14 cellular contexts compared by ENCODE assay signal in genomic region chr2:180075763-180076362, GRCh38.
DNase-seq lines count a peak whose midpoint lies in the region; ATAC-seq, FAIRE-seq and TF ChIP-seq lines count a peak whose summit lies in the region.
"Had no signal": no experiment of that assay in that cellular context is flagged by ENCODE, and none has a peak within 500 bp of the region (broad histone marks: within the 10 kb centered on the region; RNA-seq: fewer than 3 reads in every experiment).

No MANE protein-coding gene starts in this region.

- BruUV-seq in PC-3 (replicated peaks; lab: Mats Ljungman, UMichigan), result no TSS peak

- TF ChIP-seq EP300 in H1 (IDR thresholded peaks at IDR 0.05; ENCODE audit: borderline replicate concordance in 1 of 2, low read depth in 2 of 2, low read length in 2 of 2), result no peak

- H3K36me3 ChIP-seq in PC-3 (ENCODE audit: low read depth, low read length) (no peaks in the 10 kb centered on the region), H1 (ENCODE audit: control insufficient read depth in 2 of 4, insufficient read depth in 4 of 4, low read length in 3 of 4) (peaks cover 0 to under 1% (median 0%) of the 10 kb centered on the region in 4 experiments; a peak in 1 of 8 replicates), mucosa of descending colon (ENCODE audit: low read depth) (no peaks in the 10 kb centered on the region)
- H3K36me3 ChIP-seq: BLaER1 treated with 17β-estradiol and CSF1 and Interleukin-3, amounts not matched to agents 10 nM and 100 nM; HAP-1 had no signal

- TF ChIP-seq CTCF in PC-3 (conservative IDR thresholded peaks at IDR 0.05; ENCODE audit: low read depth, low read length) (no peak), H1 (IDR thresholded peaks at IDR 0.05; ENCODE audit: control extremely low read depth in 1 of 3, insufficient read depth in 1 of 3, low read depth in 1 of 3, low read length in 3 of 3) (no peak), mucosa of descending colon (IDR thresholded peaks at IDR 0.05) (no peak)

- H3K4me1 ChIP-seq in PC-3 (ENCODE audit: insufficient read depth, low read length), result 0 out of 2 replicates have a peak, but pooled peaks cover 7% of the 10 kb centered on the region
- peaks cover 0 to 11% (median 3%) of the 10 kb centered on the region in 4 experiments; a peak in 3 of 7 replicates for H3K4me1 ChIP-seq in H1 (replicated peaks in 1 of 4; ENCODE audit: control insufficient read depth in 3 of 4, insufficient read depth in 4 of 4, low read length in 3 of 4)
- H3K4me1 ChIP-seq in mucosa of descending colon (ENCODE audit: low read depth), result peaks cover 5% of the 10 kb centered on the region
- H3K4me1 ChIP-seq: BLaER1 treated with 17β-estradiol and CSF1 and Interleukin-3, amounts not matched to agents 10 nM and 100 nM; HAP-1 had no signal

- H3K9me3 Mint-ChIP-seq in activated CD8-positive, alpha-beta memory T cell treated with anti-CD3 and anti-CD28 coated beads, Interleukin-2, amount 10 ng/mL, durations not matched to agents 7 days and 5 days (ENCODE audit: low read depth), result no peaks in the 10 kb centered on the region
- peaks cover 5% of the 10 kb centered on the region for H3K9me3 Mint-ChIP-seq in activated T-cell treated with anti-CD3 and anti-CD28 coated beads, Interleukin-2, amount 50 U/mL, for 24 hours

- H3K27me3 Mint-ChIP-seq in activated CD8-positive, alpha-beta memory T cell treated with anti-CD3 and anti-CD28 coated beads, Interleukin-2, amount 10 ng/mL, durations not matched to agents 7 days and 5 days, result peaks cover 2% of the 10 kb centered on the region
- peaks cover 3% of the 10 kb centered on the region for H3K27me3 Mint-ChIP-seq in activated T-cell treated with anti-CD3 and anti-CD28 coated beads, Interleukin-2, amount 50 U/mL, for 24 hours
- H3K27me3 Mint-ChIP-seq: CD4-positive, CD25-positive, alpha-beta regulatory T cell had no signal

- no peak overlapping the region for H3K4ac ChIP-seq in H1 (replicated peaks; ENCODE audit: insufficient read length, low read depth, low read length)

- no peaks in the 10 kb centered on the region for H3K27me3 ChIP-seq in PC-3 (ENCODE audit: low read length)
- no peaks in the 10 kb centered on the region for H3K27me3 ChIP-seq in H1 (replicated peaks in 1 of 4; ENCODE audit: control insufficient read depth in 3 of 4, extremely low read depth in 1 of 4, insufficient read depth in 3 of 4, low read length in 3 of 4)
- H3K27me3 ChIP-seq: BLaER1 treated with 17β-estradiol and CSF1 and Interleukin-3, amounts not matched to agents 10 nM and 100 nM had no signal

- POLR2A ChIA-PET in PC-3 (lab: Charles Lee; ENCODE audit: unreplicated experiment), result no interaction called here
- POLR2A ChIA-PET in H1 (lab: Charles Lee; ENCODE audit: partially characterized antibody), result interaction anchor here (1.5 kb wide), 1 partner anchor 18 kb away, joined by 3 read pairs; no protein-coding TSS in a partner anchor

- DNase-seq in PC-3 (peak; percentile 12), H1 (ENCODE audit: low read depth in 1 of 2, low spot score in 2 of 2) (no peak), mucosa of descending colon (peak in 2 of 3 donors; percentile 63 to 68), superior temporal gyrus (ENCODE audit: extremely low spot score) (peak; percentile 56), DMS53 (lab: John Stamatoyannopoulos, UW) (no peak)
- no peak for DNase-seq in activated CD8-positive, alpha-beta memory T cell treated with anti-CD3 and anti-CD28 coated beads, Interleukin-2, amount 10 ng/mL, durations not matched to agents 7 days and 5 days
- DNase-seq in activated T-cell treated with anti-CD3 and anti-CD28 coated beads, Interleukin-2, amount 50 U/mL, for 24 hours, result no peak
- DNase-seq: ACHN; CD4-positive, CD25-positive, alpha-beta regulatory T cell; GOT3 had no signal

- no peak overlapping the region for H3K27ac ChIP-seq in PC-3 (ENCODE audit: low read length)
- no peak overlapping the region for H3K27ac ChIP-seq in H1 (ENCODE audit: low read depth, low read length)
- H3K27ac ChIP-seq: BLaER1 treated with 17β-estradiol and CSF1 and Interleukin-3, amounts not matched to agents 10 nM and 100 nM had no signal

- H2BK15ac ChIP-seq in H1 (ENCODE audit: low read length), result no peak overlapping the region

- H2AFZ ChIP-seq in PC-3 (ENCODE audit: low read length) (no peak overlapping the region), H1 (ENCODE audit: low read length) (no peak overlapping the region)

- H3K9me2 ChIP-seq in PC-3 (replicated peaks; ENCODE audit: low read length), result no peaks in the 10 kb centered on the region

- H3K4me3 ChIP-seq in PC-3 (ENCODE audit: low read length) (no peak overlapping the region), H1 (ENCODE audit: extremely low read depth in 1 of 4, insufficient read depth in 2 of 4, low read depth in 3 of 4, low read length in 4 of 4) (no peak overlapping the region), mucosa of descending colon (no peak overlapping the region)
- H3K4me3 ChIP-seq: BLaER1 treated with 17β-estradiol and CSF1 and Interleukin-3, amounts not matched to agents 10 nM and 100 nM; HAP-1 had no signal

- intact Hi-C loops in PC-3 (cut with micrococcal nuclease) (loop anchor here (2.0 to 5.0 kb wide), 4 partner anchors 84 to 653 kb away; no protein-coding TSS in a partner anchor), mucosa of descending colon (cut with DNase I, micrococcal nuclease) (no loop called here)

- H3K4me1 Mint-ChIP-seq in activated CD8-positive, alpha-beta memory T cell treated with anti-CD3 and anti-CD28 coated beads, Interleukin-2, amount 10 ng/mL, durations not matched to agents 7 days and 5 days, result no peaks in the 10 kb centered on the region
- no peaks in the 10 kb centered on the region for H3K4me1 Mint-ChIP-seq in activated T-cell treated with anti-CD3 and anti-CD28 coated beads, Interleukin-2, amount 50 U/mL, for 24 hours (ENCODE audit: low read depth)
- H3K4me1 Mint-ChIP-seq: CD4-positive, CD25-positive, alpha-beta regulatory T cell had no signal

- no peak overlapping the region for H4K5ac ChIP-seq in H1 (ENCODE audit: insufficient read length, low read depth, low read length)

- peak overlapping the region; percentile 86 for H2BK120ac ChIP-seq in H1 (replicated peaks; ENCODE audit: low read depth, low read length)

- H3K9me3 ChIP-seq in PC-3 (ENCODE audit: low read length) (no peaks in the 10 kb centered on the region), H1 (ENCODE audit: insufficient read depth in 2 of 2, low read depth in 1 of 2, low read length in 1 of 2) (peaks cover 2 to 4% of the 10 kb centered on the region in 2 experiments; a peak in 3 of 4 replicates), mucosa of descending colon (no peaks in the 10 kb centered on the region)
- H3K9me3 ChIP-seq: HAP-1 had no signal

- no peak overlapping the region for H3K9ac ChIP-seq in PC-3 (ENCODE audit: low read length)
- H3K9ac ChIP-seq in H1 (replicated peaks in 1 of 4; ENCODE audit: extremely low read depth in 1 of 4, low read depth in 3 of 4, low read length in 3 of 4), result no peak overlapping the region
- H3K9ac ChIP-seq: BLaER1 treated with 17β-estradiol and CSF1 and Interleukin-3, amounts not matched to agents 10 nM and 100 nM had no signal

- no peak overlapping the region for H3K23ac ChIP-seq in H1 (ENCODE audit: insufficient read length)

- TF ChIP-seq RAD21 in H1 (IDR thresholded peaks at IDR 0.05 in 1 of 2, conservative IDR thresholded peaks at IDR 0.05 in 1 of 2; ENCODE audit: low read depth in 2 of 2, low read length in 2 of 2), result no peak

- no peak overlapping the region for H2BK5ac ChIP-seq in H1 (ENCODE audit: low read depth, low read length)

- H4K91ac ChIP-seq in H1 (replicated peaks; ENCODE audit: insufficient read length, low read length), result no peak overlapping the region

- peak overlapping the region; percentile 5; the same call in 1 of the 2 replicates for H2BK20ac ChIP-seq in H1 (ENCODE audit: low read length)

- no peak overlapping the region for H3K14ac ChIP-seq in H1 (ENCODE audit: insufficient read length)

- H3K27ac Mint-ChIP-seq in activated CD8-positive, alpha-beta memory T cell treated with anti-CD3 and anti-CD28 coated beads, Interleukin-2, amount 10 ng/mL, durations not matched to agents 7 days and 5 days, result no peak overlapping the region
- H3K27ac Mint-ChIP-seq in activated T-cell treated with anti-CD3 and anti-CD28 coated beads, Interleukin-2, amount 50 U/mL, for 24 hours, result no peak overlapping the region
- H3K27ac Mint-ChIP-seq: CD4-positive, CD25-positive, alpha-beta regulatory T cell had no signal

- no peaks in the 10 kb centered on the region for H3F3A ChIP-seq in PC-3 (ENCODE audit: low read length, unreplicated experiment)

- H3K79me1 ChIP-seq in H1 (ENCODE audit: low read depth, low read length), result no peaks in the 10 kb centered on the region

- 86% methylated on average over 6 of the region's 7 CpGs; no CpG with 5 or more reads in 1 of the 2 experiments for WGBS in H1 (ENCODE audit: extremely low coverage in 1 of 2, insufficient coverage in 1 of 2, insufficient read length in 1 of 2, insufficient replicate concordance in 2 of 2, low coverage in 1 of 2, low lambda C conversion rate in 2 of 2, missing lambda C conversion rate in 1 of 2), 2 experiments

- no peak overlapping the region for H3K56ac ChIP-seq in H1 (replicated peaks; ENCODE audit: insufficient read length, low read depth, low read length)

- no peak overlapping the region for H3K4me2 ChIP-seq in PC-3 (ENCODE audit: low read length)
- no peak overlapping the region for H3K4me2 ChIP-seq in H1 (ENCODE audit: insufficient read depth in 1 of 2, low read depth in 2 of 2, low read length in 2 of 2)
- H3K4me2 ChIP-seq: BLaER1 treated with 17β-estradiol and CSF1 and Interleukin-3, amounts not matched to agents 10 nM and 100 nM had no signal

- H3K36me3 Mint-ChIP-seq in activated CD8-positive, alpha-beta memory T cell treated with anti-CD3 and anti-CD28 coated beads, Interleukin-2, amount 10 ng/mL, durations not matched to agents 7 days and 5 days, result no peaks in the 10 kb centered on the region
- no peaks in the 10 kb centered on the region for H3K36me3 Mint-ChIP-seq in activated T-cell treated with anti-CD3 and anti-CD28 coated beads, Interleukin-2, amount 50 U/mL, for 24 hours (ENCODE audit: low read depth)
- H3K36me3 Mint-ChIP-seq: CD4-positive, CD25-positive, alpha-beta regulatory T cell had no signal

- no peaks in the 10 kb centered on the region for H4K20me1 ChIP-seq in PC-3 (ENCODE audit: low read length)
- H4K20me1 ChIP-seq in H1 (replicated peaks in 1 of 2; ENCODE audit: control insufficient read depth in 1 of 2, insufficient read depth in 2 of 2, low read length in 2 of 2), result no peaks in the 10 kb centered on the region
- H4K20me1 ChIP-seq: BLaER1 treated with 17β-estradiol and CSF1 and Interleukin-3, amounts not matched to agents 10 nM and 100 nM had no signal

- H2AK5ac ChIP-seq in H1 (ENCODE audit: low read depth, low read length), result no peak overlapping the region

- peak; percentile 77 for ATAC-seq in PC-3
- ATAC-seq in mucosa of descending colon, result peak; percentile 97
- no peak for ATAC-seq in activated CD8-positive, alpha-beta memory T cell treated with anti-CD3 and anti-CD28 coated beads, Interleukin-2, amount 10 ng/mL, durations not matched to agents 7 days and 5 days
- ATAC-seq: HepG2 had no signal

- no peak for FAIRE-seq in H1 (lab: Jason Lieb, UNC)
- FAIRE-seq: HepG2, HTR-8/SVneo had no signal

- no peaks in the 10 kb centered on the region for H3K79me2 ChIP-seq in PC-3 (ENCODE audit: low read length)
- no peaks in the 10 kb centered on the region for H3K79me2 ChIP-seq in H1 (ENCODE audit: control insufficient read depth in 1 of 2, insufficient read depth in 2 of 2, low read length in 2 of 2)

- CTCF ChIA-PET in PC-3 (lab: Charles Lee), result interaction anchor here (1.1 kb wide), 1 partner anchor 36 kb away, joined by 4 read pairs; no protein-coding TSS in a partner anchor
- CTCF ChIA-PET in H1 (lab: Charles Lee; ENCODE audit: partially characterized antibody), result interaction anchor here (0.7 to 4.7 kb wide), 32 partner anchors 8 to 653 kb away, joined by 3 to 41 read pairs (median 8); no protein-coding TSS in a partner anchor
- CTCF ChIA-PET in activated CD8-positive, alpha-beta memory T cell treated with anti-CD3 and anti-CD28 coated beads, Interleukin-2, amount 10 ng/mL, durations not matched to agents 7 days and 5 days (lab: Charles Lee), result no interaction called here

- H3K18ac ChIP-seq in H1 (ENCODE audit: extremely low read depth, low read length), result no peak overlapping the region

- H3K23me2 ChIP-seq in H1 (ENCODE audit: low read depth, low read length), result no peaks in the 10 kb centered on the region

- H2BK12ac ChIP-seq in H1 (ENCODE audit: low read depth, low read length), result no peak overlapping the region

- 0 out of 2 replicates have a peak overlapping the region, but pooled peaks have one; percentile 17 for H4K8ac ChIP-seq in H1 (ENCODE audit: extremely low read depth, insufficient read depth, low read length)

- H3K4me3 Mint-ChIP-seq in activated CD8-positive, alpha-beta memory T cell treated with anti-CD3 and anti-CD28 coated beads, Interleukin-2, amount 10 ng/mL, durations not matched to agents 7 days and 5 days, result no peak overlapping the region
- no peak overlapping the region for H3K4me3 Mint-ChIP-seq in activated T-cell treated with anti-CD3 and anti-CD28 coated beads, Interleukin-2, amount 50 U/mL, for 24 hours
- H3K4me3 Mint-ChIP-seq: CD4-positive, CD25-positive, alpha-beta regulatory T cell had no signal

- no peak for TF ChIP-seq POLR2A in H1 (IDR thresholded peaks at IDR 0.05; ENCODE audit: control extremely low read depth in 1 of 2, low read depth in 2 of 2, low read length in 2 of 2)

Comparison
In these comparisons a context has a peak if more than half of its experiments do, and no peak if none do; other contexts are left out.
1. DNase-seq: peak in PC-3 (single experiment), mucosa of descending colon (2 of 3) and superior temporal gyrus (single experiment); none in H1 (0 of 2), activated CD8-positive, alpha-beta memory T cell treated with anti-CD3 and anti-CD28 coated beads, Interleukin-2, amount 10 ng/mL, durations not matched to agents 7 days and 5 days (single experiment), DMS53 (single experiment) and activated T-cell treated with anti-CD3 and anti-CD28 coated beads, Interleukin-2, amount 50 U/mL, for 24 hours (single experiment).